In the genomic region with DNA sequence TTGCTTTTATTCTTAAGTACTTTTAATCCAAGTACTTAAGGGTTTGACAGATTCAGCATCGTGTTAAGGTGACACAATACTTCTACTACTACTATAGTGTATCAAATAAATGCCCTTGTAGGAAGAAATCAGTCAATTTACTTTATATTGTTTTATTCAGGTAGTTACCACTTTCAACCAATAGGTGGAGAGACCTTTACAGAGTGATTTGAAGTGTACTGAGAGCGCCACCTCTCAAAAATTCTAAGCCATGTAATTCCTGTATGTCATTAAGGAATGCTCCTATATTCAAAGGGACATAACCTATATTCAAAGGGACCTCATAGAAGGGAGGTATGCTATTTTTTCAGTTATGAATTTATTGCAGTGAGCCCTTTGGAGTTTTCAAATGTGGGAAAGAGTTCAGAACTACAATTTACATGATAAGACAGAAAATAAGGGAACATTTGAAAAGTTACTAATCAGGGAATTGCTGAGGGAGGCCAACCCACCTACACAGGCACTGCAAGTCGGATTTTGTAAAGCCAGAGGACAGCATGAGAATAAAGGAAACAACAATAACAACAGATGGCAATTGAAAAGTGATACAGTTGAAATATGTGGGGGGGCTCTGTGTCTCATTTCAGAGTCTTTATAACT, we compare ENCODE assay signal across 8 cellular contexts.
DNase-seq lines count a peak whose midpoint lies in the region; ATAC-seq and TF ChIP-seq lines count a peak whose summit lies in the region.

No MANE protein-coding gene starts in this region.

- H3K4me3 ChIP-seq in Jurkat, Clone E6-1 (ENCODE audit: low read length) = no peak overlapping the region
- H3K4me3 ChIP-seq in SK-N-SH (ENCODE audit: low read depth in 2 of 2, low read length in 1 of 2) (no peak overlapping the region; a peak in 1 of 4 replicates), esophagus muscularis mucosa (no peak overlapping the region)

- no peak for TF ChIP-seq POLR2A in esophagus muscularis mucosa (IDR thresholded peaks at IDR 0.05; ENCODE audit: low read depth)

- H3K27ac ChIP-seq in SK-N-SH (ENCODE audit: low read depth in 2 of 2, low read length in 1 of 2) = no peak overlapping the region
- no peak overlapping the region for H3K27ac ChIP-seq in esophagus muscularis mucosa (replicated peaks in 1 of 4)

- intact Hi-C loops in esophagus muscularis mucosa (cut with DNase I) = no loop called here

- no peak overlapping the region for H3K4me2 ChIP-seq in SK-N-SH

- peak; percentile 51; the same call in 1 of the 2 replicates for TF ChIP-seq CTCF in GM12874 (IDR thresholded peaks at IDR 0.05; ENCODE audit: insufficient read depth, low read depth, low read length)
- TF ChIP-seq CTCF in SK-N-SH (IDR thresholded peaks at IDR 0.05) = peak; percentile 74
- peak in 1 of 3 experiments; percentile 30 for TF ChIP-seq CTCF in esophagus muscularis mucosa (IDR thresholded peaks at IDR 0.05)

- peak; percentile 89 for ATAC-seq in GM21825 (IDR thresholded peaks at IDR 0.05; ENCODE audit: unreplicated experiment)

- peak; percentile 65 for DNase-seq in Jurkat, Clone E6-1 (ENCODE audit: low read depth, low spot score)
- DNase-seq in SK-N-SH (peak; percentile 28), kidney glomerular epithelial cell (lab: John Stamatoyannopoulos, UW) (peak; percentile 25), esophagus muscularis mucosa (ENCODE audit: extremely low spot score) (no peak), cerebellum (ENCODE audit: low spot score) (no peak), putamen (ENCODE audit: low spot score) (no peak)

- H3K9ac ChIP-seq in SK-N-SH = no peak overlapping the region

- no peaks in the 10 kb centered on the region for H3K79me2 ChIP-seq in SK-N-SH (ENCODE audit: insufficient read depth)

- H4K20me1 ChIP-seq in SK-N-SH (ENCODE audit: insufficient read depth) = no peaks in the 10 kb centered on the region

- no peaks in the 10 kb centered on the region for H3F3A ChIP-seq in SK-N-SH (replicated peaks; ENCODE audit: insufficient read depth)

- POLR2A ChIA-PET in SK-N-SH (lab: Yijun Ruan, JAX) = no interaction called here

- CTCF ChIA-PET in SK-N-SH (lab: Yijun Ruan, JAX) = interaction anchor here (1.0 kb wide), 1 partner anchor 180 kb away, joined by 3 read pairs; no protein-coding TSS in a partner anchor

- H3K27me3 ChIP-seq in SK-N-SH (ENCODE audit: insufficient read depth) (no peaks in the 10 kb centered on the region), esophagus muscularis mucosa (no peaks in the 10 kb centered on the region)

- TF ChIP-seq EP300 in SK-N-SH (IDR thresholded peaks at IDR 0.05; ENCODE audit: borderline replicate concordance in 1 of 2, low read depth in 1 of 2, low read length in 1 of 2) (no peak), esophagus muscularis mucosa (IDR thresholded peaks at IDR 0.05) (no peak)

- peak; percentile 80 for TF ChIP-seq RAD21 in SK-N-SH (IDR thresholded peaks at IDR 0.05; ENCODE audit: low read length)

- H3K9me3 ChIP-seq in SK-N-SH (no peaks in the 10 kb centered on the region), esophagus muscularis mucosa (no peaks in the 10 kb centered on the region)

- H3K36me3 ChIP-seq in SK-N-SH (replicated peaks in 1 of 2; ENCODE audit: control insufficient read depth in 1 of 2, insufficient read depth in 2 of 2, low read length in 1 of 2) = no peaks in the 10 kb centered on the region
- H3K36me3 ChIP-seq in esophagus muscularis mucosa = no peaks in the 10 kb centered on the region

- H3K4me1 ChIP-seq in SK-N-SH (ENCODE audit: control insufficient read depth in 1 of 2, insufficient read depth in 2 of 2, low read depth in 1 of 2, low read length in 1 of 2) = no peaks in the 10 kb centered on the region; a peak in 1 of 4 replicates
- no peaks in the 10 kb centered on the region for H3K4me1 ChIP-seq in esophagus muscularis mucosa

- 29% methylated on average over 3 of the region's 3 CpGs for WGBS in SK-N-SH (ENCODE audit: low lambda C conversion rate)
- 41% methylated on average over 3 of the region's 3 CpGs for WGBS in esophagus muscularis mucosa

- no peak overlapping the region for H2AFZ ChIP-seq in SK-N-SH (ENCODE audit: low read depth)

- no peaks in the 10 kb centered on the region for H3K9me2 ChIP-seq in SK-N-SH

TF ChIP-seq in SK-N-SH, 30 proteins besides CTCF, POLR2A, EP300 and RAD21:
- peak; percentile 15; the same call in 1 of the 2 replicates for TF ChIP-seq RCOR1 (IDR thresholded peaks at IDR 0.05; ENCODE audit: low read length)
- TF ChIP-seq FOSL2 (IDR thresholded peaks at IDR 0.05; ENCODE audit: borderline replicate concordance, low read depth) = no peak
- TF ChIP-seq SMC3 (IDR thresholded peaks at IDR 0.05; ENCODE audit: low read depth, low read length) = peak; percentile 51
- no peak for TF ChIP-seq GABPA (IDR thresholded peaks at IDR 0.05; ENCODE audit: low read depth)
- TF ChIP-seq TAF1 (IDR thresholded peaks at IDR 0.05; ENCODE audit: borderline replicate concordance, low read depth, low read length) = no peak
- TF ChIP-seq RFX5 (IDR thresholded peaks at IDR 0.05; ENCODE audit: low read length) = no peak
- no peak for TF ChIP-seq SIN3A (IDR thresholded peaks at IDR 0.05; ENCODE audit: borderline replicate concordance, low read depth, low read length)
TF ChIP-seq in SK-N-SH: peak in this region for 2.

Comparison
In these comparisons a context has a peak if more than half of its experiments do, and no peak if none do; other contexts are left out.
1. DNase-seq: peak in Jurkat, Clone E6-1 (single experiment), SK-N-SH (single experiment) and kidney glomerular epithelial cell (single experiment); none in esophagus muscularis mucosa (single experiment), cerebellum (single experiment) and putamen (single experiment).